ENCODE assay signal across 8 cellular contexts in genomic region chr11:24489477-24489876, GRCh38. TPM values are rescaled to one million over a fixed set of nuclear protein-coding genes. Genes with fewer than 3 reads are reported as not detected.
"Had no signal": no experiment of that assay in that cellular context is flagged by ENCODE, and none has a peak within 500 bp of the region (broad histone marks: within the 10 kb centered on the region; RNA-seq: fewer than 3 reads in every experiment).

No MANE protein-coding gene starts in this region.

- H3K36me3 Mint-ChIP-seq: IgD-negative memory B cell had no signal

- FAIRE-seq: HTR-8/SVneo, K562 had no signal

- H3K4me3 Mint-ChIP-seq: IgD-negative memory B cell had no signal

- H3K27ac Mint-ChIP-seq: IgD-negative memory B cell had no signal

- ATAC-seq: K562 had no signal

- H3K4me3 ChIP-seq: K562 had no signal

- H3K4me1 Mint-ChIP-seq: IgD-negative memory B cell had no signal

- H3K27ac ChIP-seq: HL-60 had no signal

- H3K27me3 Mint-ChIP-seq: IgD-negative memory B cell had no signal

- DNase-seq: IMR-90, KBM-7, KG1 had no signal

RNA-seq across cellular contexts. Expression of gene LUZP2, which starts 7.4 kb away (rescaled TPM):
- total RNA-seq: HT-29, K562 had no signal
- polyA plus RNA-seq: IgD-negative memory B cell, K562 had no signal
